ENCODE assay signal across 8 cellular contexts in genomic region chr15:51623386-51623938, GRCh38. TPM values are rescaled to one million over a fixed set of nuclear protein-coding genes. Genes with fewer than 3 reads are reported as not detected.
DNase-seq lines count a peak whose midpoint lies in the region; ATAC-seq and TF ChIP-seq lines count a peak whose summit lies in the region.

No MANE protein-coding gene starts in this region.

- H3K9me3 ChIP-seq in HUES48 (ENCODE audit: control insufficient read depth, insufficient read depth, low read length) = no peaks in the 10 kb centered on the region
- no peaks in the 10 kb centered on the region for H3K9me3 ChIP-seq in iPS-18a (ENCODE audit: control insufficient read depth, low read depth, low read length)

- POLR2A ChIA-PET in activated B cell treated with CpG ODN at 0.5 μM for 24 hours (lab: Charles Lee) = interaction anchor here (0.6 kb wide), 1 partner anchor 16 kb away, joined by 4 read pairs; no protein-coding TSS in a partner anchor

- H3K36me3 ChIP-seq in HUES48 (ENCODE audit: control insufficient read depth, insufficient read depth, low read length) = no peaks in the 10 kb centered on the region
- no peaks in the 10 kb centered on the region for H3K36me3 ChIP-seq in iPS-18a (ENCODE audit: control insufficient read depth, low read depth, low read length)

- peak; percentile 60 for DNase-seq in CD14-positive monocyte (ENCODE audit: low spot score)
- DNase-seq in activated B cell treated with CpG ODN at 0.5 μM for 24 hours = no peak
- DNase-seq in stimulated activated naive CD8-positive, alpha-beta T cell treated with anti-CD3 and anti-CD28 coated beads, Interleukin-15, amount 100 ng/mL, for 72 hours = no peak
- DNase-seq in NCI-H345 (lab: John Stamatoyannopoulos, UW) = no peak
- DNase-seq in NCI-H524 treated with DMSO at 0.1 percent for 48 hours (lab: John Stamatoyannopoulos, UW) = no peak

- intact Hi-C loops in CD14-positive monocyte (cut with micrococcal nuclease) = loop anchor here (2.0 to 10.0 kb wide), 4 partner anchors 36 to 391 kb away; partner anchors contain the start of genes LYSMD2 (in 1 of the 2) and MAPK6 (in 1 of the 2)
- intact Hi-C loops in activated B cell treated with CpG ODN at 0.5 μM for 24 hours (cut with micrococcal nuclease) = no loop called here

- H3K36me3 Mint-ChIP-seq in CD14-positive monocyte (peaks cover 9 to 14% of the 10 kb centered on the region in 2 donors), activated B cell treated with CpG ODN at 0.5 μM for 24 hours (ENCODE audit: low read depth) (no peaks in the 10 kb centered on the region)

- H3K4me1 ChIP-seq in HUES48 (ENCODE audit: control insufficient read depth, insufficient read depth, low read length) (peaks cover 6% of the 10 kb centered on the region; the same call in 1 of the 2 replicates), iPS-18a (ENCODE audit: control insufficient read depth, low read depth, low read length) (peaks cover 12% of the 10 kb centered on the region)

- no peak overlapping the region for H3K27ac ChIP-seq in HUES48 (ENCODE audit: low read depth, low read length)
- no peak overlapping the region for H3K27ac ChIP-seq in iPS-18a (ENCODE audit: low read length)

- H3K27ac Mint-ChIP-seq in CD14-positive monocyte = peak overlapping the region; percentile 98 to 100 (median 99)
- peak overlapping the region; percentile 19 for H3K27ac Mint-ChIP-seq in activated B cell treated with CpG ODN at 0.5 μM for 24 hours
- H3K27ac Mint-ChIP-seq in stimulated activated naive CD8-positive, alpha-beta T cell treated with anti-CD3 and anti-CD28 coated beads, Interleukin-15, amount 100 ng/mL, for 72 hours = no peak overlapping the region

- H3K9ac ChIP-seq in HUES48 (ENCODE audit: low read depth, low read length) = no peak overlapping the region
- peak overlapping the region; percentile 64 for H3K9ac ChIP-seq in iPS-18a (ENCODE audit: low read length)

- no peaks in the 10 kb centered on the region for H3K9me3 Mint-ChIP-seq in CD14-positive monocyte
- H3K9me3 Mint-ChIP-seq in activated B cell treated with CpG ODN at 0.5 μM for 24 hours = no peaks in the 10 kb centered on the region
- H3K9me3 Mint-ChIP-seq in stimulated activated naive CD8-positive, alpha-beta T cell treated with anti-CD3 and anti-CD28 coated beads, Interleukin-15, amount 100 ng/mL, for 72 hours = no peaks in the 10 kb centered on the region

- TF ChIP-seq CTCF in CD14-positive monocyte (IDR thresholded peaks at IDR 0.05) (no peak), activated B cell treated with CpG ODN at 0.5 μM for 24 hours (IDR thresholded peaks at IDR 0.05) (no peak)

- ATAC-seq in activated B cell treated with CpG ODN at 0.5 μM for 24 hours (ENCODE audit: low read depth) (no peak), HG03095 (IDR thresholded peaks at IDR 0.05; ENCODE audit: unreplicated experiment) (no peak)
- no peak for ATAC-seq in stimulated activated naive CD8-positive, alpha-beta T cell treated with anti-CD3 and anti-CD28 coated beads, Interleukin-15, amount 100 ng/mL, for 72 hours

- H3K4me1 Mint-ChIP-seq in CD14-positive monocyte (peaks cover 59% of the 10 kb centered on the region), activated B cell treated with CpG ODN at 0.5 μM for 24 hours (peaks cover 38% of the 10 kb centered on the region)
- H3K4me1 Mint-ChIP-seq in stimulated activated naive CD8-positive, alpha-beta T cell treated with anti-CD3 and anti-CD28 coated beads, Interleukin-15, amount 100 ng/mL, for 72 hours = peaks cover 34% of the 10 kb centered on the region

- H3K4me3 Mint-ChIP-seq in CD14-positive monocyte = peak overlapping the region; percentile 98 to 99
- H3K4me3 Mint-ChIP-seq in activated B cell treated with CpG ODN at 0.5 μM for 24 hours = peak overlapping the region; percentile 87
- peak overlapping the region; percentile 88 to 89 for H3K4me3 Mint-ChIP-seq in stimulated activated naive CD8-positive, alpha-beta T cell treated with anti-CD3 and anti-CD28 coated beads, Interleukin-15, amount 100 ng/mL, for 72 hours

- CTCF ChIA-PET in activated B cell treated with CpG ODN at 0.5 μM for 24 hours (lab: Charles Lee) = interaction anchor here (0.6 to 1.5 kb wide), 2 partner anchors 87 to 153 kb away, joined by 3 to 9 read pairs; no protein-coding TSS in a partner anchor

- H3K27me3 Mint-ChIP-seq in CD14-positive monocyte (ENCODE audit: low read depth in 3 of 3) = no peaks in the 10 kb centered on the region
- peaks cover 7% of the 10 kb centered on the region for H3K27me3 Mint-ChIP-seq in activated B cell treated with CpG ODN at 0.5 μM for 24 hours
- peaks cover 30% of the 10 kb centered on the region for H3K27me3 Mint-ChIP-seq in stimulated activated naive CD8-positive, alpha-beta T cell treated with anti-CD3 and anti-CD28 coated beads, Interleukin-15, amount 100 ng/mL, for 72 hours

- H3K27me3 ChIP-seq in HUES48 (ENCODE audit: control insufficient read depth, insufficient read depth, low read length) = peaks cover 24% of the 10 kb centered on the region
- peaks cover 27% of the 10 kb centered on the region for H3K27me3 ChIP-seq in iPS-18a (ENCODE audit: control insufficient read depth, insufficient read depth, low read length)

- peak overlapping the region; percentile 95 for H3K4me3 ChIP-seq in HUES48 (ENCODE audit: low read depth, low read length)
- peak overlapping the region; percentile 95 for H3K4me3 ChIP-seq in iPS-18a (ENCODE audit: low read length)

RNA-seq across cellular contexts. Expression of gene DMXL2, which starts 0.9 kb away (rescaled TPM):
- 10 to 100 TPM; 29.1 to 45.5 TPM for polyA plus RNA-seq in CD14-positive monocyte
- total RNA-seq in activated B cell treated with CpG ODN at 0.5 μM for 24 hours = 5.3 and 6.1 TPM in 2 replicates

RNA-seq across cellular contexts. Expression of gene SCG3, which starts 57.8 kb away (rescaled TPM):
- not detected for polyA plus RNA-seq in CD14-positive monocyte
- total RNA-seq in activated B cell treated with CpG ODN at 0.5 μM for 24 hours = not detected in 2 replicates

Comparison
In these comparisons a context has a peak if more than half of its experiments do, and no peak if none do; other contexts are left out.
1. H3K27ac Mint-ChIP-seq: peak in CD14-positive monocyte (7 of 7) and activated B cell treated with CpG ODN at 0.5 μM for 24 hours (single experiment); none in stimulated activated naive CD8-positive, alpha-beta T cell treated with anti-CD3 and anti-CD28 coated beads, Interleukin-15, amount 100 ng/mL, for 72 hours (0 of 2).
2. Peak in every context shown above with its lines, with median percentiles within 50 percentile points of each other: H3K4me3 Mint-ChIP-seq.